8 cellular contexts compared by ENCODE assay signal in genomic region chr19:58538257-58539168, GRCh38. TPM values are rescaled to one million over a fixed set of nuclear protein-coding genes. Genes with fewer than 3 reads are reported as not detected.
DNase-seq lines count a peak whose midpoint lies in the region; ATAC-seq and TF ChIP-seq lines count a peak whose summit lies in the region.

No MANE protein-coding gene starts in this region.

- H3K27me3 ChIP-seq in AG04450 (ENCODE audit: control insufficient read depth, insufficient read depth, low read length) = peaks cover 27% of the 10 kb centered on the region
- H3K27me3 ChIP-seq in iPS-20b (ENCODE audit: insufficient read depth, low read length) = peaks cover 39% of the 10 kb centered on the region
- no peaks in the 10 kb centered on the region for H3K27me3 ChIP-seq in Karpas-422 (ENCODE audit: low read length)
- H3K27me3 ChIP-seq in aorta (ENCODE audit: control insufficient read depth in 1 of 2, insufficient read depth in 2 of 2, low read length in 1 of 2) = no peaks in the 10 kb centered on the region

- H3K27ac Mint-ChIP-seq in activated naive CD4-positive, alpha-beta T cell treated with anti-CD3 and anti-CD28 coated beads for 36 hours = no peak overlapping the region

- no peak overlapping the region for H2AFZ ChIP-seq in Karpas-422 (ENCODE audit: low read length)

- H3K79me2 ChIP-seq in Karpas-422 (ENCODE audit: low read length) = no peaks in the 10 kb centered on the region

- no peaks in the 10 kb centered on the region; the same call in 1 of the 2 replicates for H3K4me1 ChIP-seq in iPS-20b (ENCODE audit: insufficient read depth, low read length)
- peaks cover under 1% of the 10 kb centered on the region; the same call in 1 of the 2 replicates for H3K4me1 ChIP-seq in Karpas-422 (ENCODE audit: low read length)
- no peaks in the 10 kb centered on the region for H3K4me1 ChIP-seq in aorta (ENCODE audit: control insufficient read depth in 1 of 2, insufficient read depth in 2 of 2, low read length in 2 of 2)

- intact Hi-C loops in activated naive CD4-positive, alpha-beta T cell treated with anti-CD3 and anti-CD28 coated beads for 36 hours (cut with micrococcal nuclease) = no loop called here
- intact Hi-C loops in aorta (cut with DNase I) = no loop called here

- peaks cover 7% of the 10 kb centered on the region for H3K4me1 Mint-ChIP-seq in activated naive CD4-positive, alpha-beta T cell treated with anti-CD3 and anti-CD28 coated beads for 36 hours (ENCODE audit: low read depth)

- WGBS in aorta, 2 donors = 1 to 2% methylated on average over 55 of the region's 55 CpGs

- H3K9me3 Mint-ChIP-seq in activated naive CD4-positive, alpha-beta T cell treated with anti-CD3 and anti-CD28 coated beads for 36 hours = no peaks in the 10 kb centered on the region

- H3K27ac ChIP-seq in AG04450 (ENCODE audit: low read depth, low read length) (no peak overlapping the region), KOPT-K1 (ENCODE audit: low read depth, low read length, poor library complexity, severe bottlenecking) (peak overlapping the region; percentile 66), iPS-20b (ENCODE audit: low read length) (peak overlapping the region; percentile 89), Karpas-422 (ENCODE audit: low read length) (no peak overlapping the region), aorta (ENCODE audit: low read depth in 1 of 2, low read length in 2 of 2) (no peak overlapping the region)

- CTCF ChIA-PET in AG04450 (lab: Charles Lee) = interaction anchor here (0.7 to 1.0 kb wide), 2 partner anchors 19 to 47 kb away, joined by 4 to 5 read pairs; partner anchors contain the start of gene ZBTB45
- CTCF ChIA-PET in activated naive CD4-positive, alpha-beta T cell treated with anti-CD3 and anti-CD28 coated beads for 36 hours (lab: Charles Lee) = interaction anchor here (0.6 to 1.4 kb wide), 2 partner anchors 19 to 43 kb away, joined by 3 to 4 read pairs; partner anchors contain the start of gene ZBTB45

- H3K4me2 ChIP-seq in Karpas-422 (ENCODE audit: low read depth, low read length, poor library complexity, severe bottlenecking) = no peak overlapping the region

- peaks cover 17% of the 10 kb centered on the region for H3K27me3 Mint-ChIP-seq in activated naive CD4-positive, alpha-beta T cell treated with anti-CD3 and anti-CD28 coated beads for 36 hours (ENCODE audit: low read depth)

- H4K20me1 ChIP-seq in Karpas-422 (ENCODE audit: insufficient read depth, low read depth, low read length) = no peaks in the 10 kb centered on the region

- no peak for TF ChIP-seq CTCF in AG04450 (IDR thresholded peaks at IDR 0.05; ENCODE audit: low read depth, low read length)

- ATAC-seq in HG03460 (IDR thresholded peaks at IDR 0.05; ENCODE audit: unreplicated experiment) = no peak
- ATAC-seq in aorta (ENCODE audit: low FRiP score) = no peak

- POLR2A ChIA-PET in AG04450 (lab: Yijun Ruan, JAX) = no interaction called here

- peak overlapping the region; percentile 85 for H3K9ac ChIP-seq in iPS-20b (ENCODE audit: low read depth, low read length)
- no peak overlapping the region for H3K9ac ChIP-seq in Karpas-422 (ENCODE audit: low read length)

- no peaks in the 10 kb centered on the region for H3K36me3 ChIP-seq in KOPT-K1 (ENCODE audit: insufficient read depth, low read length)
- H3K36me3 ChIP-seq in iPS-20b (ENCODE audit: insufficient read depth, low read depth, low read length) = no peaks in the 10 kb centered on the region
- no peaks in the 10 kb centered on the region for H3K36me3 ChIP-seq in Karpas-422 (ENCODE audit: insufficient read depth, low read length)
- H3K36me3 ChIP-seq in aorta (ENCODE audit: control insufficient read depth in 1 of 2, insufficient read depth in 2 of 2, low read length in 1 of 2) = no peaks in the 10 kb centered on the region

- H3K4me3 ChIP-seq in AG04450 (ENCODE audit: low read depth, low read length) = peak overlapping the region; percentile 31; the same call in 1 of the 2 replicates
- peak overlapping the region; percentile 69 for H3K4me3 ChIP-seq in iPS-20b (ENCODE audit: low read length)
- no peak overlapping the region for H3K4me3 ChIP-seq in Karpas-422 (ENCODE audit: low read length)
- H3K4me3 ChIP-seq in aorta (ENCODE audit: low read length in 2 of 2) = no peak overlapping the region

- no peaks in the 10 kb centered on the region for H3K36me3 Mint-ChIP-seq in activated naive CD4-positive, alpha-beta T cell treated with anti-CD3 and anti-CD28 coated beads for 36 hours (ENCODE audit: low read depth)

- H3K4me3 Mint-ChIP-seq in activated naive CD4-positive, alpha-beta T cell treated with anti-CD3 and anti-CD28 coated beads for 36 hours = peak overlapping the region; percentile 70

- H3K9me3 ChIP-seq in AG04450 (ENCODE audit: control insufficient read depth, insufficient read depth, low read length) = no peaks in the 10 kb centered on the region; the same call in 1 of the 2 replicates
- no peaks in the 10 kb centered on the region for H3K9me3 ChIP-seq in KOPT-K1 (ENCODE audit: insufficient read depth, low read length, poor library complexity, severe bottlenecking)
- H3K9me3 ChIP-seq in iPS-20b (ENCODE audit: insufficient read depth, low read depth, low read length) = no peaks in the 10 kb centered on the region
- no peaks in the 10 kb centered on the region for H3K9me3 ChIP-seq in Karpas-422 (ENCODE audit: low read length)
- no peaks in the 10 kb centered on the region for H3K9me3 ChIP-seq in aorta (ENCODE audit: control insufficient read depth, low read length)

- DNase-seq in AG04450 (ENCODE audit: low read depth, low spot score) = no peak
- DNase-seq in activated naive CD4-positive, alpha-beta T cell treated with anti-CD3 and anti-CD28 coated beads for 36 hours = peak; percentile 71
- peak; percentile 32 to 53 for DNase-seq in stimulated activated CD4-positive, alpha-beta T cell treated with anti-CD3 and anti-CD28 coated beads, Interleukin-4, amount 100 ng/mL, for 4 hours
- no peak for DNase-seq in Karpas-422
- no peak for DNase-seq in aorta

- H3K9me2 ChIP-seq in Karpas-422 (replicated peaks; ENCODE audit: insufficient read depth, low read length) = no peaks in the 10 kb centered on the region

RNA-seq across cellular contexts. Expression of gene TRIM28, which starts 5.4 kb away (rescaled TPM):
- polyA plus RNA-seq in AG04450 (2011; rRNA removed) = 313 and 413 TPM in 2 replicates
- polyA minus RNA-seq in AG04450 (2011; rRNA and poly(A)+ RNA removed) = 910 and 1,220 TPM in 2 replicates
- 100 to 1,000 TPM; 475 to 483 TPM for total RNA-seq in activated naive CD4-positive, alpha-beta T cell treated with anti-CD3 and anti-CD28 coated beads for 36 hours
- total RNA-seq in Karpas-422 (2014; rRNA removed; shearing (Covaris generic); ENCODE audit: low replicate concordance) = 142 and 257 TPM in 2 replicates
- 100 to 1,000 TPM; 167 to 179 TPM for total RNA-seq in aorta
- polyA plus RNA-seq in aorta = 100 to 1,000 TPM in 1 of 2 donors, 10 to 100 TPM in 1; 76.5 to 210 TPM

RNA-seq across cellular contexts. Expression of gene CHMP2A, which starts 16.4 kb away (rescaled TPM):
- polyA plus RNA-seq in AG04450 (2011; rRNA removed) = 173 and 181 TPM in 2 replicates
- polyA minus RNA-seq in AG04450 (2011; rRNA and poly(A)+ RNA removed) = 153 and 170 TPM in 2 replicates
- 100 to 1,000 TPM; 109 to 111 TPM for total RNA-seq in activated naive CD4-positive, alpha-beta T cell treated with anti-CD3 and anti-CD28 coated beads for 36 hours
- total RNA-seq in Karpas-422 (2014; rRNA removed; shearing (Covaris generic); ENCODE audit: low replicate concordance) = 54.2 and 85.9 TPM in 2 replicates
- 10 to 100 TPM; 94.9 to 99.8 TPM for total RNA-seq in aorta
- polyA plus RNA-seq in aorta = 100 to 1,000 TPM; 186 to 208 TPM

RNA-seq across cellular contexts. Expression of gene ZBTB45, which starts 18.9 kb away (rescaled TPM):
- polyA plus RNA-seq in AG04450 (2011; rRNA removed) (4.2 and 6.8 TPM in 2 replicates), aorta (1 to 10 TPM; 3.0 to 8.1 TPM)
- 3.1 and 4.0 TPM in 2 replicates for polyA minus RNA-seq in AG04450 (2011; rRNA and poly(A)+ RNA removed)
- 1 to 10 TPM; 5.5 to 6.0 TPM for total RNA-seq in activated naive CD4-positive, alpha-beta T cell treated with anti-CD3 and anti-CD28 coated beads for 36 hours
- total RNA-seq in Karpas-422 (2014; rRNA removed; shearing (Covaris generic); ENCODE audit: low replicate concordance) = 2.0 and 4.7 TPM in 2 replicates
- 10 to 100 TPM; 12.2 to 15.6 TPM for total RNA-seq in aorta

RNA-seq across cellular contexts. Expression of gene UBE2M, which starts 19.9 kb away (rescaled TPM):
- 82.5 and 85.1 TPM in 2 replicates for polyA plus RNA-seq in AG04450 (2011; rRNA removed)
- polyA minus RNA-seq in AG04450 (2011; rRNA and poly(A)+ RNA removed) = 95.3 and 100 TPM in 2 replicates
- 10 to 100 TPM; 91.4 to 93.6 TPM for total RNA-seq in activated naive CD4-positive, alpha-beta T cell treated with anti-CD3 and anti-CD28 coated beads for 36 hours
- 33.4 and 90.6 TPM in 2 replicates for total RNA-seq in Karpas-422 (2014; rRNA removed; shearing (Covaris generic); ENCODE audit: low replicate concordance)
- total RNA-seq in aorta = 10 to 100 TPM; 47.5 to 57.7 TPM
- 10 to 100 TPM; 47.1 to 51.2 TPM for polyA plus RNA-seq in aorta

RNA-seq across cellular contexts. Expression of gene SLC27A5, which starts 26.7 kb away (rescaled TPM):
- polyA plus RNA-seq in AG04450 (2011; rRNA removed) (7.4 and 9.8 TPM in 2 replicates), aorta (10 to 100 TPM; 12.5 to 24.6 TPM)
- 4.7 and 8.0 TPM in 2 replicates for polyA minus RNA-seq in AG04450 (2011; rRNA and poly(A)+ RNA removed)
- total RNA-seq in activated naive CD4-positive, alpha-beta T cell treated with anti-CD3 and anti-CD28 coated beads for 36 hours = 10 to 100 TPM; 13.8 to 14.4 TPM
- 1.2 and 10.0 TPM in 2 replicates for total RNA-seq in Karpas-422 (2014; rRNA removed; shearing (Covaris generic); ENCODE audit: low replicate concordance)
- 1 to 10 TPM; 8.1 to 9.8 TPM for total RNA-seq in aorta

Comparison
In these comparisons a context has a peak if more than half of its experiments do, and no peak if none do; other contexts are left out.
1. DNase-seq: peak in activated naive CD4-positive, alpha-beta T cell treated with anti-CD3 and anti-CD28 coated beads for 36 hours (single experiment) and stimulated activated CD4-positive, alpha-beta T cell treated with anti-CD3 and anti-CD28 coated beads, Interleukin-4, amount 100 ng/mL, for 4 hours (2 of 2); none in AG04450 (single experiment), Karpas-422 (single experiment) and aorta (0 of 2).
2. H3K27ac ChIP-seq: peak in KOPT-K1 (single experiment) and iPS-20b (single experiment); none in AG04450 (single experiment), Karpas-422 (single experiment) and aorta (0 of 2).
3. H3K4me3 ChIP-seq: peak in AG04450 (single experiment) and iPS-20b (single experiment); none in Karpas-422 (single experiment) and aorta (0 of 2).